8 cellular contexts compared by ENCODE assay signal in genomic region chr2:157596992-157597681, GRCh38. TPM values are rescaled to one million over a fixed set of nuclear protein-coding genes. Genes with fewer than 3 reads are reported as not detected.
DNase-seq lines count a peak whose midpoint lies in the region; ATAC-seq and TF ChIP-seq lines count a peak whose summit lies in the region.

No MANE protein-coding gene starts in this region.

- no peaks in the 10 kb centered on the region for H3K4me1 ChIP-seq in mammary epithelial cell (ENCODE audit: insufficient read depth, low read length)

- H4K20me1 ChIP-seq in mammary epithelial cell (ENCODE audit: insufficient read depth, low read length) = no peaks in the 10 kb centered on the region

- H3K4me2 ChIP-seq in mammary epithelial cell (ENCODE audit: insufficient read depth, low read depth, low read length) = peak overlapping the region; percentile 67

- CTCF ChIA-PET in WTC11 (lab: Charles Lee) = interaction anchor here (0.5 to 4.4 kb wide), 16 partner anchors 16 to 295 kb away, joined by 3 to 41 read pairs (median 4); partner anchors contain the start of gene ACVR1C
- CTCF ChIA-PET in mammary epithelial cell (lab: Charles Lee; ENCODE audit: low non-redundant PET) = no interaction called here

- DNase-seq in Daoy (ENCODE audit: low read depth) (peak; percentile 13), WTC11 (ENCODE audit: low spot score) (peak; percentile 86), mammary epithelial cell (peak; percentile 11), kidney tubule cell (ENCODE audit: low spot score) (peak; percentile 36), NCI-H1436 treated with DMSO at 0.1 percent for 48 hours (lab: John Stamatoyannopoulos, UW) (no peak), NCI-H2196 (lab: John Stamatoyannopoulos, UW; ENCODE audit: unreplicated experiment) (no peak)
- peak; percentile 9 for DNase-seq in stimulated activated CD8-positive, alpha-beta memory T cell treated with anti-CD3 and anti-CD28 coated beads, Interleukin-15, amount 100 ng/mL, for 1 hour (ENCODE audit: low read depth)

- peak overlapping the region in 1 of 3 experiments; percentile 23 for H3K4me3 ChIP-seq in mammary epithelial cell (replicated peaks in 1 of 3; ENCODE audit: insufficient read depth in 1 of 3, low read depth in 2 of 3, low read length in 3 of 3)

- dilution Hi-C loops in mammary epithelial cell (cut with HindIII; ENCODE audit: low sequenced_read_pairs) = no loop called here

- in situ Hi-C loops in mammary epithelial cell (cut with MboI; ENCODE audit: low sequenced_read_pairs in 2 of 2) = no loop called here

- H3K36me3 ChIP-seq in mammary epithelial cell (ENCODE audit: insufficient read depth, low read length) = no peaks in the 10 kb centered on the region

- peaks cover 36% of the 10 kb centered on the region for H3K27me3 Mint-ChIP-seq in WTC11 (ENCODE audit: low read depth)

- H2AFZ ChIP-seq in mammary epithelial cell (ENCODE audit: low read depth, low read length) = peak overlapping the region; percentile 72

- POLR2A ChIA-PET in WTC11 (lab: Charles Lee) = interaction anchor here (1.2 kb wide), 1 partner anchor 32 kb away, joined by 3 read pairs; no protein-coding TSS in a partner anchor

- 17% methylated on average over 25 of the region's 45 CpGs for WGBS in mammary epithelial cell (ENCODE audit: low coverage, missing lambda C conversion rate)

- H3K4me1 Mint-ChIP-seq in WTC11 = peaks cover 4% of the 10 kb centered on the region

- peak; percentile 64 for ATAC-seq in HG02870 (IDR thresholded peaks at IDR 0.05; ENCODE audit: unreplicated experiment)
- peak; percentile 94 for ATAC-seq in WTC11

- H3K27me3 ChIP-seq in mammary epithelial cell (ENCODE audit: insufficient read depth, low read length) = peaks cover 23% of the 10 kb centered on the region

- peak overlapping the region; percentile 54 for H3K4me3 Mint-ChIP-seq in WTC11

- TF ChIP-seq CTCF in WTC11 (IDR thresholded peaks at IDR 0.05) (peak; percentile 47; the same call in 1 of the 2 replicates), mammary epithelial cell (conservative IDR thresholded peaks at IDR 0.05 in 1 of 2, IDR thresholded peaks at IDR 0.05 in 1 of 2; ENCODE audit: extremely low read depth in 1 of 2, insufficient read depth in 1 of 2, low read depth in 1 of 2, low read length in 2 of 2) (peak; percentile 29 to 65)

- no peaks in the 10 kb centered on the region for H3K36me3 Mint-ChIP-seq in WTC11

- H3K79me2 ChIP-seq in mammary epithelial cell (ENCODE audit: insufficient read depth, low read length) = no peaks in the 10 kb centered on the region

- BruUV-seq in mammary epithelial cell (replicated peaks; lab: Mats Ljungman, UMichigan) = no TSS peak

- intact Hi-C loops in mammary epithelial cell (cut with micrococcal nuclease) = loop anchor here (10.0 kb wide), 1 partner anchor 292 kb away; no protein-coding TSS in a partner anchor

- H3K9me3 ChIP-seq in mammary epithelial cell (replicated peaks; ENCODE audit: insufficient read depth, low read length) = no peaks in the 10 kb centered on the region

- H3K9ac ChIP-seq in mammary epithelial cell (ENCODE audit: insufficient read depth, low read length) = no peak overlapping the region

- H3K27ac ChIP-seq in mammary epithelial cell (ENCODE audit: insufficient read depth, low read depth, low read length) = no peak overlapping the region

- no peaks in the 10 kb centered on the region for H3K9me3 Mint-ChIP-seq in WTC11

- no peak overlapping the region for H3K27ac Mint-ChIP-seq in WTC11

TF ChIP-seq in WTC11, 78 proteins besides CTCF, POLR2A, EP300 and RAD21:
- TF ChIP-seq ZBTB43 (CRISPR knock-in tag; IDR thresholded peaks at IDR 0.05) (no peak), ARID4B (CRISPR knock-in tag; IDR thresholded peaks at IDR 0.05; ENCODE audit: borderline replicate concordance) (0 out of 2 replicates have a peak, but pooled peaks have one; percentile 33), ETV6 (CRISPR knock-in tag; IDR thresholded peaks at IDR 0.05) (no peak), MAX (CRISPR knock-in tag; IDR thresholded peaks at IDR 0.05) (peak; percentile 75; the same call in 1 of the 2 replicates), ZNF263 (CRISPR knock-in tag; IDR thresholded peaks at IDR 0.05; ENCODE audit: low read depth) (no peak), RELA (CRISPR knock-in tag; IDR thresholded peaks at IDR 0.05; ENCODE audit: borderline replicate concordance) (0 out of 2 replicates have a peak, but pooled peaks have one; percentile 52), FOXP1 (CRISPR knock-in tag; IDR thresholded peaks at IDR 0.05; ENCODE audit: borderline replicate concordance) (peak; percentile 55; the same call in 1 of the 2 replicates), HMGA2 (CRISPR knock-in tag; IDR thresholded peaks at IDR 0.05) (no peak), SP1 (CRISPR knock-in tag; conservative IDR thresholded peaks at IDR 0.05) (no peak), KAT7 (CRISPR knock-in tag; IDR thresholded peaks at IDR 0.05; ENCODE audit: borderline replicate concordance) (0 out of 2 replicates have a peak, but pooled peaks have one; percentile 43), HMGXB4 (CRISPR knock-in tag; IDR thresholded peaks at IDR 0.05) (peak; percentile 33; the same call in 1 of the 2 replicates)
TF ChIP-seq in WTC11: peak in this region for 6.

RNA-seq across cellular contexts. Expression of gene ACVR1C, which starts 31.5 kb away (rescaled TPM):
- total RNA-seq in Daoy (2014; rRNA removed; shearing (Covaris generic)) = 0.34 and 0.39 TPM in 2 replicates
- total RNA-seq in WTC11 (2021) = 1.1 to 1.6 TPM (median 1.2 TPM) in 3 replicates
- total RNA-seq in mammary epithelial cell = under 1 TPM; 0.21 to 0.83 TPM
- 0.09 TPM for polyA plus RNA-seq in mammary epithelial cell
- not detected for polyA minus RNA-seq in mammary epithelial cell

Comparison
In these comparisons a context has a peak if more than half of its experiments do, and no peak if none do; other contexts are left out.
1. DNase-seq: peak in Daoy (single experiment), WTC11 (single experiment), mammary epithelial cell (single experiment), kidney tubule cell (single experiment) and stimulated activated CD8-positive, alpha-beta memory T cell treated with anti-CD3 and anti-CD28 coated beads, Interleukin-15, amount 100 ng/mL, for 1 hour (single experiment); none in NCI-H1436 treated with DMSO at 0.1 percent for 48 hours (single experiment) and NCI-H2196 (single experiment).